In genomic region chr1:225474986-225475820, GRCh38 we compare ENCODE assay signal across 8 cellular contexts. TPM values are rescaled to one million over a fixed set of nuclear protein-coding genes. Genes with fewer than 3 reads are reported as not detected.
DNase-seq lines count a peak whose midpoint lies in the region; ATAC-seq and TF ChIP-seq lines count a peak whose summit lies in the region.

No MANE protein-coding gene starts in this region.

- peak overlapping the region; percentile 33 for H2BK5ac ChIP-seq in IMR-90 (ENCODE audit: low read depth, low read length, poor library complexity, severe bottlenecking)

- intact Hi-C loops in IMR-90 (cut with micrococcal nuclease) = loop anchor here (1.0 kb wide), 4 partner anchors 297 to 501 kb away; no protein-coding TSS in a partner anchor
- intact Hi-C loops in tibial artery (cut with DNase I; ENCODE audit: low total_unique reads) = loop anchor here (2.0 to 5.0 kb wide), 4 partner anchors 300 to 502 kb away; no protein-coding TSS in a partner anchor

- H3K4me2 ChIP-seq in IMR-90 (ENCODE audit: low read depth, low read length) = peak overlapping the region; percentile 70

- CTCF ChIA-PET in IMR-90 (lab: Yijun Ruan, JAX) = interaction anchor here (0.5 to 1.9 kb wide), 43 partner anchors 8 to 522 kb away, joined by 3 to 23 read pairs (median 5); partner anchors contain the start of genes PYCR2, SRP9 and TMEM63A

- H3K9me3 ChIP-seq in IMR-90 (ENCODE audit: control insufficient read depth, insufficient read depth, low read length) (0 out of 2 replicates have a peak, but pooled peaks cover 2% of the 10 kb centered on the region), tibial artery (no peaks in the 10 kb centered on the region)

- DNase-seq in DMS114 treated with DMSO at 0.1 percent for 48 hours (lab: John Stamatoyannopoulos, UW; ENCODE audit: unreplicated experiment) (peak; percentile 42), IMR-90 (peak; percentile 66), RKO (ENCODE audit: low spot score) (peak; percentile 64), fibroblast of villous mesenchyme (ENCODE audit: low read depth) (peak; percentile 70), nucleus accumbens (lab: John Stamatoyannopoulos, UW) (peak in 46 of 56 donors; percentile 18 to 87 (median 62)), tibial artery (peak; percentile 48 to 85)
- DNase-seq in activated effector memory CD4-positive, alpha-beta T cell treated with anti-CD3 and anti-CD28 coated beads, Interleukin-2, amount 50 U/mL, for 16 hours = peak; percentile 91

- peak overlapping the region; percentile 85 for H3K14ac ChIP-seq in IMR-90 (replicated peaks; ENCODE audit: low read depth, low read length)

- ATAC-seq in GM21529 (IDR thresholded peaks at IDR 0.05; ENCODE audit: unreplicated experiment) (peak; percentile 75), IMR-90 (ENCODE audit: low read depth) (peak; percentile 93)

- POLR2A ChIA-PET in IMR-90 (lab: Charles Lee; ENCODE audit: unreplicated experiment) = interaction anchor here (0.6 kb wide), 1 partner anchor 437 kb away, joined by 3 read pairs; no protein-coding TSS in a partner anchor

- H3K23ac ChIP-seq in IMR-90 (ENCODE audit: low read depth, low read length) = peak overlapping the region; percentile 88; the same call in 1 of the 2 replicates

- peaks cover 5% of the 10 kb centered on the region for H3K9me1 ChIP-seq in IMR-90 (ENCODE audit: insufficient read depth, low read length)

- H4K5ac ChIP-seq in IMR-90 (ENCODE audit: low read depth, low read length) = peak overlapping the region; percentile 38; the same call in 1 of the 2 replicates

- no peak overlapping the region for H3K4me3 ChIP-seq in IMR-90 (ENCODE audit: insufficient read depth, low read depth, low read length)
- H3K4me3 ChIP-seq in fibroblast of villous mesenchyme (ENCODE audit: low read depth, low read length) = no peak overlapping the region
- no peak overlapping the region for H3K4me3 ChIP-seq in tibial artery

- peak overlapping the region; percentile 99 for H2AFZ ChIP-seq in IMR-90 (replicated peaks; ENCODE audit: low read length, poor library complexity)

- H3K56ac ChIP-seq in IMR-90 (ENCODE audit: extremely low read depth, insufficient read depth, low read length) = no peak overlapping the region

- peak overlapping the region; percentile 85 for H2BK120ac ChIP-seq in IMR-90 (ENCODE audit: low read depth, low read length)

- no peak overlapping the region; the same call in 2 of the 3 replicates for H2BK15ac ChIP-seq in IMR-90 (ENCODE audit: low read depth, low read length)

- peak; percentile 74 for TF ChIP-seq POLR2A in IMR-90 (IDR thresholded peaks at IDR 0.05; ENCODE audit: low read depth, low read length)

- H3K36me3 ChIP-seq in IMR-90 (ENCODE audit: control insufficient read depth, insufficient read depth, low read length) = no peaks in the 10 kb centered on the region
- no peaks in the 10 kb centered on the region for H3K36me3 ChIP-seq in tibial artery

- H3K27me3 ChIP-seq in IMR-90 (ENCODE audit: control insufficient read depth, insufficient read depth, low read length) (peaks cover 2% of the 10 kb centered on the region; the same call in 1 of the 2 replicates), tibial artery (no peaks in the 10 kb centered on the region)

- dilution Hi-C loops in IMR-90 (cut with HindIII; ENCODE audit: low sequenced_read_pairs, unreplicated experiment) = loop anchor here (25.0 kb wide), 1 partner anchor 512 kb away; the partner anchor contains the start of gene SDE2

- in situ Hi-C loops in IMR-90 (cut with MboI; ENCODE audit: low sequenced_read_pairs) = loop anchor here (5.0 to 10.0 kb wide), 4 partner anchors 302 to 507 kb away; partner anchors contain the start of gene SRP9

- peak overlapping the region; percentile 95 for H2AK9ac ChIP-seq in IMR-90 (replicated peaks; ENCODE audit: low read depth, low read length, poor library complexity)

- H4K8ac ChIP-seq in IMR-90 (ENCODE audit: low read depth in 2 of 2, low read length in 2 of 2) = peak overlapping the region in 1 of 2 experiments; percentile 76; a peak in 1 of 4 replicates

- peak; percentile 100; the same call in 1 of the 2 replicates for TF ChIP-seq CTCF in IMR-90 (conservative IDR thresholded peaks at IDR 0.05; ENCODE audit: low read depth, low read length)
- peak; percentile 100 for TF ChIP-seq CTCF in fibroblast of villous mesenchyme (IDR thresholded peaks at IDR 0.05; ENCODE audit: insufficient read depth, low read depth, low read length)
- peak; percentile 100 for TF ChIP-seq CTCF in tibial artery (IDR thresholded peaks at IDR 0.05)

- no TSS peak for BruUV-seq in IMR-90 (replicated peaks; lab: Mats Ljungman, UMichigan)

- H3K4me1 ChIP-seq in IMR-90 (ENCODE audit: control insufficient read depth, insufficient read depth, low read length) = peaks cover 2% of the 10 kb centered on the region
- peaks cover 0 to 11% (median 4%) of the 10 kb centered on the region in 4 donors for H3K4me1 ChIP-seq in tibial artery

- H3K27ac ChIP-seq in IMR-90 (ENCODE audit: insufficient read depth, low read length) (peak overlapping the region; percentile 31; the same call in 1 of the 2 replicates), tibial artery (no peak overlapping the region)

- H2BK20ac ChIP-seq in IMR-90 (ENCODE audit: low read depth, low read length) = peak overlapping the region; percentile 78

- WGBS in IMR-90 (ENCODE audit: extremely low coverage in 2 of 2, insufficient read length in 1 of 2), 2 experiments = 97% methylated on average over 10 of the region's 50 CpGs; no CpG with 5 or more reads in 1 of the 2 experiments

- TF ChIP-seq RAD21 in IMR-90 (IDR thresholded peaks at IDR 0.05; ENCODE audit: low read length) = peak; percentile 100

- H2AK5ac ChIP-seq in IMR-90 (ENCODE audit: low read depth, low read length) = peak overlapping the region; percentile 71

- H3K4ac ChIP-seq in IMR-90 (ENCODE audit: low read depth, low read length) = peak overlapping the region; percentile 92

- peak overlapping the region; percentile 28 for H3K9ac ChIP-seq in IMR-90 (ENCODE audit: low read depth, low read length)

- no peak overlapping the region for H3K18ac ChIP-seq in IMR-90 (ENCODE audit: low read depth, low read length)

- no peaks in the 10 kb centered on the region for H4K20me1 ChIP-seq in IMR-90 (ENCODE audit: insufficient read depth, low read length)

- peak overlapping the region; percentile 20 for H4K91ac ChIP-seq in IMR-90 (ENCODE audit: insufficient read depth, low read depth, low read length)

- no peaks in the 10 kb centered on the region; a peak in 1 of 4 replicates for H3K79me1 ChIP-seq in IMR-90 (ENCODE audit: low read depth in 1 of 2, low read length in 2 of 2)

TF ChIP-seq in IMR-90, 13 proteins besides CTCF, POLR2A, EP300 and RAD21:
- TF ChIP-seq CHD1 (IDR thresholded peaks at IDR 0.05; ENCODE audit: low read depth, low read length) (peak; percentile 76; the same call in 1 of the 2 replicates), ELK1 (IDR thresholded peaks at IDR 0.05; ENCODE audit: borderline replicate concordance, low read depth, low read length) (no peak), RCOR1 (IDR thresholded peaks at IDR 0.05; ENCODE audit: insufficient replicate concordance, low read length) (no peak), MAZ (IDR thresholded peaks at IDR 0.05; ENCODE audit: borderline replicate concordance, low read depth, low read length) (peak; percentile 51; the same call in 1 of the 2 replicates), BHLHE40 (IDR thresholded peaks at IDR 0.05; ENCODE audit: low read depth, low read length) (no peak), SMC3 (IDR thresholded peaks at IDR 0.05; ENCODE audit: low read depth, low read length) (peak; percentile 100), FOS (IDR thresholded peaks at IDR 0.05; ENCODE audit: low read depth, low read length) (no peak), MAFK (IDR thresholded peaks at IDR 0.05; ENCODE audit: low read depth, low read length) (peak; percentile 34; the same call in 1 of the 2 replicates), NFE2L2 (IDR thresholded peaks at IDR 0.05; ENCODE audit: low read depth, low read length) (0 out of 2 replicates have a peak, but pooled peaks have one; percentile 6), USF2 (IDR thresholded peaks at IDR 0.05; ENCODE audit: low read depth, low read length) (no peak), RFX5 (IDR thresholded peaks at IDR 0.05; ENCODE audit: low read depth, low read length) (no peak), MXI1 (IDR thresholded peaks at IDR 0.05; ENCODE audit: borderline replicate concordance, low read depth, low read length) (no peak), CEBPB (IDR thresholded peaks at IDR 0.05; ENCODE audit: low read depth, low read length) (no peak)
TF ChIP-seq in IMR-90: peak in this region for 5.

RNA-seq across cellular contexts. Expression of gene LBR, which starts 47.4 kb away (rescaled TPM):
- total RNA-seq in IMR-90 (2012; rRNA removed) (21.3 and 37.5 TPM in 2 replicates), fibroblast of villous mesenchyme (38.7 and 55.7 TPM in 2 replicates)
- 18.2 and 24.9 TPM in 2 replicates for polyA plus RNA-seq in IMR-90 (2012; rRNA removed)
- polyA plus RNA-seq in IMR-90 (2012; cell fraction: cytosol; rRNA removed) = 5.2 and 5.4 TPM in 2 replicates
- polyA plus RNA-seq in IMR-90 (2012; cell fraction: nucleus; rRNA removed; ENCODE audit: low replicate concordance) = 9.9 and 32.7 TPM in 2 replicates
